1 cellular context compared by ENCODE assay signal in the genomic region with DNA sequence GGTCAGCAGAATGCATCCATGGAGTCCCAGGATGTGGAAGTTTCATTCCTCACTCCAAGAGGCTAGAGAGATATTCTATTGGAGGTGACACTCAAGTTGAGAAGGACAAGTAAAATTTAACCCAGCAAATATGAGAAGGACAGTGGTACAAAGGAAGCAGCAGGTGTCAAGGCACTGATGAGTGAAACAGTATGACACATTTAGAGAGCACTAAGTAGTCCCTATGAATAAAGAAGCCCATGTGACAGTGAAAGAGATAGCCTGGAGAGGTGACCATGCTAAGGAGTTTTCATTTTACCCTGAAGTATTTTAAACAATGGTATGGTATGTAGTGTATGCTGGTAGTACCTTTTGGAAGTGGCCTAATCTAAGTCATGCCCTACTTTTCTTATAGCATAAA.
TF ChIP-seq lines count a peak whose summit lies in the region.

No MANE protein-coding gene starts in this region.

TF ChIP-seq in K562, 482 proteins besides CTCF, POLR2A, EP300 and RAD21:
- TF ChIP-seq, protein P1, sequence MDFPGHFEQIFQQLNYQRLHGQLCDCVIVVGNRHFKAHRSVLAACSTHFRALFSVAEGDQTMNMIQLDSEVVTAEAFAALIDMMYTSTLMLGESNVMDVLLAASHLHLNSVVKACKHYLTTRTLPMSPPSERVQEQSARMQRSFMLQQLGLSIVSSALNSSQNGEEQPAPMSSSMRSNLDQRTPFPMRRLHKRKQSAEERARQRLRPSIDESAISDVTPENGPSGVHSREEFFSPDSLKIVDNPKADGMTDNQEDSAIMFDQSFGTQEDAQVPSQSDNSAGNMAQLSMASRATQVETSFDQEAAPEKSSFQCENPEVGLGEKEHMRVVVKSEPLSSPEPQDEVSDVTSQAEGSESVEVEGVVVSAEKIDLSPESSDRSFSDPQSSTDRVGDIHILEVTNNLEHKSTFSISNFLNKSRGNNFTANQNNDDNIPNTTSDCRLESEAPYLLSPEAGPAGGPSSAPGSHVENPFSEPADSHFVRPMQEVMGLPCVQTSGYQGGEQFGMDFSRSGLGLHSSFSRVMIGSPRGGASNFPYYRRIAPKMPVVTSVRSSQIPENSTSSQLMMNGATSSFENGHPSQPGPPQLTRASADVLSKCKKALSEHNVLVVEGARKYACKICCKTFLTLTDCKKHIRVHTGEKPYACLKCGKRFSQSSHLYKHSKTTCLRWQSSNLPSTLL (IDR thresholded peaks at IDR 0.05) = no peak
- TF ChIP-seq, protein P2, sequence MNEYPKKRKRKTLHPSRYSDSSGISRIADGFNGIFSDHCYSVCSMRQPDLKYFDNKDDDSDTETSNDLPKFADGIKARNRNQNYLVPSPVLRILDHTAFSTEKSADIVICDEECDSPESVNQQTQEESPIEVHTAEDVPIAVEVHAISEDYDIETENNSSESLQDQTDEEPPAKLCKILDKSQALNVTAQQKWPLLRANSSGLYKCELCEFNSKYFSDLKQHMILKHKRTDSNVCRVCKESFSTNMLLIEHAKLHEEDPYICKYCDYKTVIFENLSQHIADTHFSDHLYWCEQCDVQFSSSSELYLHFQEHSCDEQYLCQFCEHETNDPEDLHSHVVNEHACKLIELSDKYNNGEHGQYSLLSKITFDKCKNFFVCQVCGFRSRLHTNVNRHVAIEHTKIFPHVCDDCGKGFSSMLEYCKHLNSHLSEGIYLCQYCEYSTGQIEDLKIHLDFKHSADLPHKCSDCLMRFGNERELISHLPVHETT (CRISPR knock-in tag; conservative IDR thresholded peaks at IDR 0.05 in 1 of 2, IDR thresholded peaks at IDR 0.05 in 1 of 2) = no peak
- TF ChIP-seq ZNF23 (CRISPR knock-in tag; IDR thresholded peaks at IDR 0.05) (no peak), FOS (IDR thresholded peaks at IDR 0.05; ENCODE audit: extremely low read depth, insufficient read length) (no peak), RBM34 (IDR thresholded peaks at IDR 0.05; ENCODE audit: borderline replicate concordance, insufficient read depth, low read length) (no peak), SMARCE1 (IDR thresholded peaks at IDR 0.05) (no peak), LARP7 (IDR thresholded peaks at IDR 0.05) (no peak), BRD9 (IDR thresholded peaks at IDR 0.05; ENCODE audit: low read depth, partially characterized antibody) (no peak), POLR2G (IDR thresholded peaks at IDR 0.05; ENCODE audit: low read depth, low read length) (no peak), MECOM (CRISPR knock-in tag; IDR thresholded peaks at IDR 0.05) (no peak), ZNF79 (CRISPR knock-in tag; IDR thresholded peaks at IDR 0.05; ENCODE audit: low read depth) (no peak)
- TF ChIP-seq, protein P3, sequence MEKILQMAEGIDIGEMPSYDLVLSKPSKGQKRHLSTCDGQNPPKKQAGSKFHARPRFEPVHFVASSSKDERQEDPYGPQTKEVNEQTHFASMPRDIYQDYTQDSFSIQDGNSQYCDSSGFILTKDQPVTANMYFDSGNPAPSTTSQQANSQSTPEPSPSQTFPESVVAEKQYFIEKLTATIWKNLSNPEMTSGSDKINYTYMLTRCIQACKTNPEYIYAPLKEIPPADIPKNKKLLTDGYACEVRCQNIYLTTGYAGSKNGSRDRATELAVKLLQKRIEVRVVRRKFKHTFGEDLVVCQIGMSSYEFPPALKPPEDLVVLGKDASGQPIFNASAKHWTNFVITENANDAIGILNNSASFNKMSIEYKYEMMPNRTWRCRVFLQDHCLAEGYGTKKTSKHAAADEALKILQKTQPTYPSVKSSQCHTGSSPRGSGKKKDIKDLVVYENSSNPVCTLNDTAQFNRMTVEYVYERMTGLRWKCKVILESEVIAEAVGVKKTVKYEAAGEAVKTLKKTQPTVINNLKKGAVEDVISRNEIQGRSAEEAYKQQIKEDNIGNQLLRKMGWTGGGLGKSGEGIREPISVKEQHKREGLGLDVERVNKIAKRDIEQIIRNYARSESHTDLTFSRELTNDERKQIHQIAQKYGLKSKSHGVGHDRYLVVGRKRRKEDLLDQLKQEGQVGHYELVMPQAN (IDR thresholded peaks at IDR 0.05; ENCODE audit: borderline replicate concordance) = no peak
- TF ChIP-seq, protein P4, sequence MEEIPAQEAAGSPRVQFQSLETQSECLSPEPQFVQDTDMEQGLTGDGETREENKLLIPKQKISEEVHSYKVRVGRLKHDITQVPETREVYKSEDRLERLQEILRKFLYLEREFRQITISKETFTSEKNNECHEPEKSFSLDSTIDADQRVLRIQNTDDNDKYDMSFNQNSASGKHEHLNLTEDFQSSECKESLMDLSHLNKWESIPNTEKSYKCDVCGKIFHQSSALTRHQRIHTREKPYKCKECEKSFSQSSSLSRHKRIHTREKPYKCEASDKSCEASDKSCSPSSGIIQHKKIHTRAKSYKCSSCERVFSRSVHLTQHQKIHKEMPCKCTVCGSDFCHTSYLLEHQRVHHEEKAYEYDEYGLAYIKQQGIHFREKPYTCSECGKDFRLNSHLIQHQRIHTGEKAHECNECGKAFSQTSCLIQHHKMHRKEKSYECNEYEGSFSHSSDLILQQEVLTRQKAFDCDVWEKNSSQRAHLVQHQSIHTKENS (CRISPR knock-in tag; IDR thresholded peaks at IDR 0.05) = no peak
- TF ChIP-seq, protein P5, sequence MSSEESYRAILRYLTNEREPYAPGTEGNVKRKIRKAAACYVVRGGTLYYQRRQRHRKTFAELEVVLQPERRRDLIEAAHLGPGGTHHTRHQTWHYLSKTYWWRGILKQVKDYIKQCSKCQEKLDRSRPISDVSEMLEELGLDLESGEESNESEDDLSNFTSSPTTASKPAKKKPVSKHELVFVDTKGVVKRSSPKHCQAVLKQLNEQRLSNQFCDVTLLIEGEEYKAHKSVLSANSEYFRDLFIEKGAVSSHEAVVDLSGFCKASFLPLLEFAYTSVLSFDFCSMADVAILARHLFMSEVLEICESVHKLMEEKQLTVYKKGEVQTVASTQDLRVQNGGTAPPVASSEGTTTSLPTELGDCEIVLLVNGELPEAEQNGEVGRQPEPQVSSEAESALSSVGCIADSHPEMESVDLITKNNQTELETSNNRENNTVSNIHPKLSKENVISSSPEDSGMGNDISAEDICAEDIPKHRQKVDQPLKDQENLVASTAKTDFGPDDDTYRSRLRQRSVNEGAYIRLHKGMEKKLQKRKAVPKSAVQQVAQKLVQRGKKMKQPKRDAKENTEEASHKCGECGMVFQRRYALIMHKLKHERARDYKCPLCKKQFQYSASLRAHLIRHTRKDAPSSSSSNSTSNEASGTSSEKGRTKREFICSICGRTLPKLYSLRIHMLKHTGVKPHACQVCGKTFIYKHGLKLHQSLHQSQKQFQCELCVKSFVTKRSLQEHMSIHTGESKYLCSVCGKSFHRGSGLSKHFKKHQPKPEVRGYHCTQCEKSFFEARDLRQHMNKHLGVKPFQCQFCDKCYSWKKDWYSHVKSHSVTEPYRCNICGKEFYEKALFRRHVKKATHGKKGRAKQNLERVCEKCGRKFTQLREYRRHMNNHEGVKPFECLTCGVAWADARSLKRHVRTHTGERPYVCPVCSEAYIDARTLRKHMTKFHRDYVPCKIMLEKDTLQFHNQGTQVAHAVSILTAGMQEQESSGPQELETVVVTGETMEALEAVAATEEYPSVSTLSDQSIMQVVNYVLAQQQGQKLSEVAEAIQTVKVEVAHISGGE (CRISPR knock-in tag; IDR thresholded peaks at IDR 0.05) = no peak
- TF ChIP-seq, protein P6, sequence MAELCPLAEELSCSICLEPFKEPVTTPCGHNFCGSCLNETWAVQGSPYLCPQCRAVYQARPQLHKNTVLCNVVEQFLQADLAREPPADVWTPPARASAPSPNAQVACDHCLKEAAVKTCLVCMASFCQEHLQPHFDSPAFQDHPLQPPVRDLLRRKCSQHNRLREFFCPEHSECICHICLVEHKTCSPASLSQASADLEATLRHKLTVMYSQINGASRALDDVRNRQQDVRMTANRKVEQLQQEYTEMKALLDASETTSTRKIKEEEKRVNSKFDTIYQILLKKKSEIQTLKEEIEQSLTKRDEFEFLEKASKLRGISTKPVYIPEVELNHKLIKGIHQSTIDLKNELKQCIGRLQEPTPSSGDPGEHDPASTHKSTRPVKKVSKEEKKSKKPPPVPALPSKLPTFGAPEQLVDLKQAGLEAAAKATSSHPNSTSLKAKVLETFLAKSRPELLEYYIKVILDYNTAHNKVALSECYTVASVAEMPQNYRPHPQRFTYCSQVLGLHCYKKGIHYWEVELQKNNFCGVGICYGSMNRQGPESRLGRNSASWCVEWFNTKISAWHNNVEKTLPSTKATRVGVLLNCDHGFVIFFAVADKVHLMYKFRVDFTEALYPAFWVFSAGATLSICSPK (IDR thresholded peaks at IDR 0.05; ENCODE audit: borderline replicate concordance) = no peak
- TF ChIP-seq, protein P7, sequence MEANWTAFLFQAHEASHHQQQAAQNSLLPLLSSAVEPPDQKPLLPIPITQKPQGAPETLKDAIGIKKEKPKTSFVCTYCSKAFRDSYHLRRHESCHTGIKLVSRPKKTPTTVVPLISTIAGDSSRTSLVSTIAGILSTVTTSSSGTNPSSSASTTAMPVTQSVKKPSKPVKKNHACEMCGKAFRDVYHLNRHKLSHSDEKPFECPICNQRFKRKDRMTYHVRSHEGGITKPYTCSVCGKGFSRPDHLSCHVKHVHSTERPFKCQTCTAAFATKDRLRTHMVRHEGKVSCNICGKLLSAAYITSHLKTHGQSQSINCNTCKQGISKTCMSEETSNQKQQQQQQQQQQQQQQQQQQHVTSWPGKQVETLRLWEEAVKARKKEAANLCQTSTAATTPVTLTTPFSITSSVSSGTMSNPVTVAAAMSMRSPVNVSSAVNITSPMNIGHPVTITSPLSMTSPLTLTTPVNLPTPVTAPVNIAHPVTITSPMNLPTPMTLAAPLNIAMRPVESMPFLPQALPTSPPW (CRISPR knock-in tag; IDR thresholded peaks at IDR 0.05) = no peak
- TF ChIP-seq, protein P8, sequence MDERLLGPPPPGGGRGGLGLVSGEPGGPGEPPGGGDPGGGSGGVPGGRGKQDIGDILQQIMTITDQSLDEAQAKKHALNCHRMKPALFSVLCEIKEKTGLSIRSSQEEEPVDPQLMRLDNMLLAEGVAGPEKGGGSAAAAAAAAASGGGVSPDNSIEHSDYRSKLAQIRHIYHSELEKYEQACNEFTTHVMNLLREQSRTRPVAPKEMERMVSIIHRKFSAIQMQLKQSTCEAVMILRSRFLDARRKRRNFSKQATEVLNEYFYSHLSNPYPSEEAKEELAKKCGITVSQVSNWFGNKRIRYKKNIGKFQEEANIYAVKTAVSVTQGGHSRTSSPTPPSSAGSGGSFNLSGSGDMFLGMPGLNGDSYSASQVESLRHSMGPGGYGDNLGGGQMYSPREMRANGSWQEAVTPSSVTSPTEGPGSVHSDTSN (CRISPR knock-in tag; IDR thresholded peaks at IDR 0.05; ENCODE audit: low read depth) = no peak
- TF ChIP-seq, protein P8 (tag; conservative IDR thresholded peaks at IDR 0.05; ENCODE audit: low read depth) = no peak
